In the genomic region with DNA sequence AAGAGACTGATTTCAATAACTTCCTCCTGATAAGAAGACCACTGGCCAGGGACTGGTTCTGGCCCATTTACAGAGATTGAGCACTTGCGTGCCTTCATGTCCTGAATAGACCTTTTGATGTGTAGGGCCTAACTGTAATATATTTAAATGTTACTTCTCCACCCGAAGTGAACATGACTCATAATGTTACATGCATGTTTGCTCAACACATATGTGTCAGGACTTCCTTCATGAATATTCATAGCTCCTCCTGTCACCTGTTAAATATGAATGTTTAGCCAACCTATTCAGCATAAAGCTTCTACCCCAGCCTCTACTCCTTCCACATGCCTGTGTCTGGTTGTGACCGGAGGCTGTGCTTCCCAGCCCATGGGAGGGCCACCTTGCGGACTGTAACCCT, we compare ENCODE assay signal across 31 cellular contexts.
"Had no signal": no experiment of that assay in that cellular context is flagged by ENCODE, and none has a peak within 500 bp of the region (broad histone marks: within the 10 kb centered on the region; RNA-seq: fewer than 3 reads in every experiment).

No MANE protein-coding gene starts in this region.

- H3K27me3 ChIP-seq: ascending aorta had no signal

- H3K27me3 Mint-ChIP-seq: activated B cell treated with CpG ODN at 0.5 μM for 24 hours; activated CD4-positive, alpha-beta memory T cell treated with anti-CD3 and anti-CD28 coated beads for 36 hours; activated CD8-positive, alpha-beta T cell treated with anti-CD3 and anti-CD28 coated beads for 36 hours; activated naive CD4-positive, alpha-beta T cell treated with anti-CD3 and anti-CD28 coated beads, Interleukin-2, amount 10 ng/mL, durations not matched to agents 7 days and 5 days; activated naive CD4-positive, alpha-beta T cell treated with anti-CD3 and anti-CD28 coated beads, Interleukin-2, amount 50 U/mL, for 24 hours; activated naive CD8-positive, alpha-beta T cell; activated naive CD8-positive, alpha-beta T cell treated with anti-CD3 and anti-CD28 coated beads, Interleukin-2, amount 10 ng/mL, durations not matched to agents 7 days and 5 days; activated naive CD8-positive, alpha-beta T cell treated with anti-CD3 and anti-CD28 coated beads, Interleukin-2, amount 50 U/mL, for 24 hours; activated T-cell treated with anti-CD3 and anti-CD28 coated beads, Interleukin-2, amount 50 U/mL, for 24 hours had no signal

- H3K27ac ChIP-seq: ascending aorta, VCaP had no signal

- H3K36me3 ChIP-seq: ascending aorta had no signal

- FAIRE-seq: TTC549 had no signal

- H3K4me1 ChIP-seq: ascending aorta had no signal

- H3K4me1 Mint-ChIP-seq: activated B cell treated with CpG ODN at 0.5 μM for 24 hours; activated naive CD4-positive, alpha-beta T cell treated with anti-CD3 and anti-CD28 coated beads, Interleukin-2, amount 10 ng/mL, durations not matched to agents 7 days and 5 days; activated naive CD4-positive, alpha-beta T cell treated with anti-CD3 and anti-CD28 coated beads, Interleukin-2, amount 50 U/mL, for 24 hours; activated naive CD8-positive, alpha-beta T cell treated with anti-CD3 and anti-CD28 coated beads, Interleukin-2, amount 10 ng/mL, durations not matched to agents 7 days and 5 days; activated naive CD8-positive, alpha-beta T cell treated with anti-CD3 and anti-CD28 coated beads, Interleukin-2, amount 50 U/mL, for 24 hours had no signal

- H3K4me3 Mint-ChIP-seq: activated B cell treated with CpG ODN at 0.5 μM for 24 hours; activated CD4-positive, alpha-beta memory T cell treated with anti-CD3 and anti-CD28 coated beads for 36 hours; activated CD8-positive, alpha-beta T cell treated with anti-CD3 and anti-CD28 coated beads for 36 hours; activated naive CD4-positive, alpha-beta T cell treated with anti-CD3 and anti-CD28 coated beads, Interleukin-2, amount 10 ng/mL, durations not matched to agents 7 days and 5 days; activated naive CD4-positive, alpha-beta T cell treated with anti-CD3 and anti-CD28 coated beads, Interleukin-2, amount 50 U/mL, for 24 hours; activated naive CD8-positive, alpha-beta T cell; activated naive CD8-positive, alpha-beta T cell treated with anti-CD3 and anti-CD28 coated beads, Interleukin-2, amount 10 ng/mL, durations not matched to agents 7 days and 5 days; activated naive CD8-positive, alpha-beta T cell treated with anti-CD3 and anti-CD28 coated beads, Interleukin-2, amount 50 U/mL, for 24 hours; activated T-cell treated with anti-CD3 and anti-CD28 coated beads, Interleukin-2, amount 50 U/mL, for 24 hours; brain; T-helper 1 cell treated with Interleukin-12 subunit alpha and Interleukin-12 subunit beta and Interleukin-4 antibody, amounts not matched to agents 30 μg/mL and 1 μg/mL, for 36 hours; T-helper 2 cell treated with Interferon-gamma antibody and Interleukin-4, amounts not matched to agents 5 μg/mL and 100 μg/mL, for 36 hours had no signal

- H3K9me3 ChIP-seq: ascending aorta had no signal

- H3K27ac Mint-ChIP-seq: activated B cell treated with CpG ODN at 0.5 μM for 24 hours; activated CD4-positive, alpha-beta memory T cell treated with anti-CD3 and anti-CD28 coated beads for 36 hours; activated CD8-positive, alpha-beta T cell treated with anti-CD3 and anti-CD28 coated beads for 36 hours; activated naive CD4-positive, alpha-beta T cell treated with anti-CD3 and anti-CD28 coated beads, Interleukin-2, amount 10 ng/mL, durations not matched to agents 7 days and 5 days; activated naive CD4-positive, alpha-beta T cell treated with anti-CD3 and anti-CD28 coated beads, Interleukin-2, amount 50 U/mL, for 24 hours; activated naive CD8-positive, alpha-beta T cell; activated naive CD8-positive, alpha-beta T cell treated with anti-CD3 and anti-CD28 coated beads, Interleukin-2, amount 10 ng/mL, durations not matched to agents 7 days and 5 days; activated naive CD8-positive, alpha-beta T cell treated with anti-CD3 and anti-CD28 coated beads, Interleukin-2, amount 50 U/mL, for 24 hours; activated T-cell treated with anti-CD3 and anti-CD28 coated beads, Interleukin-2, amount 50 U/mL, for 24 hours; activated T-helper 2 cell treated with anti-CD3 and anti-CD28 coated beads, Interferon-gamma antibody, Interleukin-2, Interleukin-4, amounts not matched to agents 10 μg/mL and 5 μg/mL and 100 μg/mL, durations not matched to agents 14 hours and 24 hours and 36 hours; brain; T-helper 1 cell treated with Interleukin-12 subunit alpha and Interleukin-12 subunit beta and Interleukin-4 antibody, amounts not matched to agents 30 μg/mL and 1 μg/mL, for 36 hours; T-helper 2 cell treated with Interferon-gamma antibody and Interleukin-4, amounts not matched to agents 5 μg/mL and 100 μg/mL, for 36 hours had no signal

- H3K9me3 Mint-ChIP-seq: activated naive CD4-positive, alpha-beta T cell treated with anti-CD3 and anti-CD28 coated beads, Interleukin-2, amount 10 ng/mL, durations not matched to agents 7 days and 5 days; activated naive CD4-positive, alpha-beta T cell treated with anti-CD3 and anti-CD28 coated beads, Interleukin-2, amount 50 U/mL, for 24 hours; activated T-cell treated with anti-CD3 and anti-CD28 coated beads, Interleukin-2, amount 50 U/mL, for 24 hours had no signal

- H3K36me3 Mint-ChIP-seq: activated CD4-positive, alpha-beta memory T cell treated with anti-CD3 and anti-CD28 coated beads for 36 hours; activated naive CD4-positive, alpha-beta T cell treated with anti-CD3 and anti-CD28 coated beads, Interleukin-2, amount 10 ng/mL, durations not matched to agents 7 days and 5 days; activated naive CD4-positive, alpha-beta T cell treated with anti-CD3 and anti-CD28 coated beads, Interleukin-2, amount 50 U/mL, for 24 hours; activated naive CD8-positive, alpha-beta T cell; activated naive CD8-positive, alpha-beta T cell treated with anti-CD3 and anti-CD28 coated beads, Interleukin-2, amount 10 ng/mL, durations not matched to agents 7 days and 5 days; brain had no signal

- H3K4me3 ChIP-seq: ascending aorta had no signal

- DNase-seq: activated B cell treated with CpG ODN at 0.5 μM for 24 hours; activated CD4-positive, alpha-beta memory T cell treated with anti-CD3 and anti-CD28 coated beads for 36 hours; activated CD4-positive, alpha-beta T cell treated with anti-CD3 and anti-CD28 coated beads for 4 hours; activated CD4-positive, alpha-beta T cell treated with anti-CD3 and anti-CD28 coated beads, Interleukin-2, amount 50 U/mL, for 1 hour; activated CD4-positive, alpha-beta T cell treated with anti-CD3 and anti-CD28 coated beads, Interleukin-2, amount 50 U/mL, for 4 hours; activated CD4-positive, CD25-positive, alpha-beta regulatory T cell treated with anti-CD3 and anti-CD28 coated beads, Interleukin-2, amount 50 U/mL, for 72 hours; activated CD8-positive, alpha-beta memory T cell treated with anti-CD3 and anti-CD28 coated beads, Interleukin-2, amount 50 U/mL, for 4 hours; activated CD8-positive, alpha-beta T cell treated with anti-CD3 and anti-CD28 coated beads for 36 hours; activated effector memory CD4-positive, alpha-beta T cell treated with Interleukin-2 at 50 U/mL for 16 hours; activated gamma-delta T cell; activated naive CD4-positive, alpha-beta T cell treated with anti-CD3 and anti-CD28 coated beads, Interleukin-2, amount 10 ng/mL, durations not matched to agents 7 days and 5 days; activated naive CD4-positive, alpha-beta T cell treated with Interleukin-2 at 50 U/mL for 16 hours; activated naive CD8-positive, alpha-beta T cell treated with anti-CD3 and anti-CD28 coated beads, Interleukin-2, amount 10 ng/mL, durations not matched to agents 7 days and 5 days; activated naive CD8-positive, alpha-beta T cell treated with anti-CD3 and anti-CD28 coated beads, Interleukin-2, amount 50 U/mL, for 24 hours; activated T-cell treated with anti-CD3 and anti-CD28 coated beads, Interleukin-2, amount 50 U/mL, for 24 hours; activated T-cell treated with anti-CD3 and anti-CD28 coated beads, Interleukin-2, amount 50 U/mL, for 48 hours; amygdala; anterior cingulate cortex; central memory CD4-positive, alpha-beta T cell; T-helper 1 cell; T-helper 2 cell; T-helper 9 cell had no signal
